In the genomic region with DNA sequence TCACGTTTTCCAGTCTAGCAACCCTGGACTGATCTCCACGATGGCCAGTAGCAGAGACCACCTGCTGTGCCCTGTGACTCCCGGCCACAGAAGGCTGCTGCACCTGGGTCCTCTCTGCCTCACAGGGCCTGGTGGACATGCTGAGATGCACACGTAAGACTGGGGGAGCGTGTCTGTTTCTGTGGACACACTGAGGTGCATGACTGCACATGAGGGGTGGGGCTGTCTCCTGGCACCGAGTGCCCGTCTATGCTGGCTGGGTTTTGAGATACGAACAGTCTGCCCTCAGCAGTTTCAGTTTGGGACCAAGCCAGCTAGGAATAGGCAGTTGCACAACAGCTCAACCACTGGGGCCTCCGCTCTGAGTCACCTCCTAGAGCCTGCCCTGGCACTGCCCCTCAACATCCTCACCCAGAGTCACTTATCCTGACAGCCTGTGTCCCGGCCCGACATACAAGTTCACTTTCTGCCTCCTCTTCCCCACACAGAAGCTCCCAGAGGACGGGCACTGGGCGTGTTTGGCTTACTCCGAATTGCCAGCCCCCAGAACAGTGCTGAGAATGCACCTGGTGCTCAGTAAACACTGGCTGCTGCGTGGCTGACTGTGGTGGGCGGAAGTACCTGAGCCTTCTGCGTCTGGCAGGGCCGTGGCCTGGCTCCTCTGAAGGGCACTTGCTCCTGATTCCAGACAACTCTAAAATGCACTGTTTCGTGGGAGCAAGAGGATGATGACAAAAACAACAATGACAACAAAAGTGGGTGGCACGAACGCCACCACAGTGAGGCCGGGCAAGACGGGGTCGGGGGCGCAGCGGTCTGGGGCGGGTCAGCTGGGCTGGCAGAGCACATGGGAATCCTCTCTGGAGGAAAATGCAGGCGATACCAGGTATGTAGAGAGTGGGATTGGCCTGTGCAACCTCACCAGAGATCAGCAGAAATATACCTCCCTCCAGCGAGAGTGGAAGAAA, we compare ENCODE assay signal across 9 cellular contexts. TPM values are rescaled to one million over a fixed set of nuclear protein-coding genes. Genes with fewer than 3 reads are reported as not detected.
A peak's percentile ranks its signal among the peaks of the same experiment; 100 is the strongest.
DNase-seq lines count a peak whose midpoint lies in the region; ATAC-seq, FAIRE-seq and TF ChIP-seq lines count a peak whose summit lies in the region.
"Had no signal": no experiment of that assay in that cellular context is flagged by ENCODE, and none has a peak within 500 bp of the region (broad histone marks: within the 10 kb centered on the region; RNA-seq: fewer than 3 reads in every experiment).

No MANE protein-coding gene starts in this region.

- H3K4me3 ChIP-seq in esophagus (ENCODE audit: low read depth in 1 of 2, low read length in 2 of 2) = no peak overlapping the region
- no peak overlapping the region for H3K4me3 ChIP-seq in pancreas
- no peak overlapping the region for H3K4me3 ChIP-seq in CD8-positive, alpha-beta memory T cell (ENCODE audit: low read length)
- no peak overlapping the region for H3K4me3 ChIP-seq in spleen
- H3K4me3 ChIP-seq: dorsolateral prefrontal cortex had no signal

- DNase-seq in GM04504 (ENCODE audit: low read depth) = peak; percentile 69
- DNase-seq in NOMO-1 treated with dmso at 0.1 percent for 144 hours (lab: John Stamatoyannopoulos, UW; ENCODE audit: unreplicated experiment) = peak; percentile 88
- peak; percentile 77 to 94 (median 92) for DNase-seq in pancreas
- DNase-seq in CD8-positive, alpha-beta memory T cell = no peak
- no peak for DNase-seq in type B pancreatic cell (ENCODE audit: extremely low spot score, unreplicated experiment)
- no peak for DNase-seq in T-helper 2 cell treated with Interferon-gamma antibody and Interleukin-4, amounts not matched to agents 5 μg/mL and 100 μg/mL, for 36 hours (ENCODE audit: low spot score)
- no peak for DNase-seq in spleen

- H3K36me3 ChIP-seq in esophagus (ENCODE audit: control insufficient read depth in 2 of 2, insufficient read depth in 2 of 2, low read length in 1 of 2) = no peaks in the 10 kb centered on the region
- H3K36me3 ChIP-seq in pancreas = no peaks in the 10 kb centered on the region
- no peaks in the 10 kb centered on the region for H3K36me3 ChIP-seq in CD8-positive, alpha-beta memory T cell (ENCODE audit: insufficient read depth, low read length)
- no peaks in the 10 kb centered on the region for H3K36me3 ChIP-seq in spleen

- peak overlapping the region; percentile 33 to 48 for H3K27ac ChIP-seq in esophagus (ENCODE audit: low read depth in 2 of 2, low read length in 1 of 2)
- peak overlapping the region; percentile 40 to 81 (median 72) for H3K27ac ChIP-seq in pancreas
- no peak overlapping the region for H3K27ac ChIP-seq in CD8-positive, alpha-beta memory T cell (ENCODE audit: low read depth, low read length)
- no peak overlapping the region for H3K27ac ChIP-seq in spleen
- H3K27ac ChIP-seq: dorsolateral prefrontal cortex had no signal

- intact Hi-C loops in pancreas (cut with DNase I) (no loop called here), spleen (cut with DNase I; ENCODE audit: low total_unique reads) (no loop called here)

- H3K27me3 ChIP-seq in esophagus (ENCODE audit: control insufficient read depth in 1 of 2, insufficient read depth in 2 of 2, low read length in 2 of 2) = no peaks in the 10 kb centered on the region
- no peaks in the 10 kb centered on the region for H3K27me3 ChIP-seq in pancreas
- H3K27me3 ChIP-seq in CD8-positive, alpha-beta memory T cell (ENCODE audit: insufficient read depth, low read length, poor library complexity, severe bottlenecking) = peaks cover 6% of the 10 kb centered on the region
- peaks cover 0 to 67% (median 0%) of the 10 kb centered on the region in 7 donors for H3K27me3 ChIP-seq in spleen (replicated peaks in 1 of 7)

- no peak for TF ChIP-seq POLR2A in spleen (IDR thresholded peaks at IDR 0.05)

- no peak overlapping the region for H3K4me3 Mint-ChIP-seq in CD8-positive, alpha-beta memory T cell
- no peak overlapping the region for H3K4me3 Mint-ChIP-seq in type B pancreatic cell
- no peak overlapping the region for H3K4me3 Mint-ChIP-seq in T-helper 2 cell treated with Interferon-gamma antibody and Interleukin-4, amounts not matched to agents 5 μg/mL and 100 μg/mL, for 36 hours

- H3K9me3 ChIP-seq in esophagus (ENCODE audit: control insufficient read depth in 2 of 2, insufficient read depth in 1 of 2, low read depth in 1 of 2, low read length in 1 of 2) (no peaks in the 10 kb centered on the region), pancreas (no peaks in the 10 kb centered on the region), spleen (peaks cover 0 to under 1% (median 0%) of the 10 kb centered on the region in 8 donors)
- H3K9me3 ChIP-seq in CD8-positive, alpha-beta memory T cell (ENCODE audit: low read length) = no peaks in the 10 kb centered on the region

- peaks cover 0 to 5% (median 4%) of the 10 kb centered on the region in 3 donors for H3K4me1 Mint-ChIP-seq in CD8-positive, alpha-beta memory T cell
- no peaks in the 10 kb centered on the region for H3K4me1 Mint-ChIP-seq in type B pancreatic cell (ENCODE audit: unreplicated experiment)
- no peaks in the 10 kb centered on the region for H3K4me1 Mint-ChIP-seq in T-helper 2 cell treated with Interferon-gamma antibody and Interleukin-4, amounts not matched to agents 5 μg/mL and 100 μg/mL, for 36 hours (ENCODE audit: low read depth)

- peaks cover 0 to 12% of the 10 kb centered on the region in 2 donors for H3K4me1 ChIP-seq in esophagus (ENCODE audit: control insufficient read depth in 2 of 2, insufficient read depth in 2 of 2, low read length in 1 of 2)
- peaks cover 9 to 24% (median 15%) of the 10 kb centered on the region in 3 donors for H3K4me1 ChIP-seq in pancreas
- H3K4me1 ChIP-seq in CD8-positive, alpha-beta memory T cell (ENCODE audit: insufficient read depth, low read length) = no peaks in the 10 kb centered on the region
- H3K4me1 ChIP-seq in spleen = peaks cover 0 to 21% (median 3%) of the 10 kb centered on the region in 6 donors

- FAIRE-seq in pancreas (lab: Jason Lieb, UNC) = no peak

- H3K27ac Mint-ChIP-seq in CD8-positive, alpha-beta memory T cell = peak overlapping the region in 1 of 8 donors; percentile 86
- no peak overlapping the region for H3K27ac Mint-ChIP-seq in type B pancreatic cell
- no peak overlapping the region for H3K27ac Mint-ChIP-seq in T-helper 2 cell treated with Interferon-gamma antibody and Interleukin-4, amounts not matched to agents 5 μg/mL and 100 μg/mL, for 36 hours

- peak; percentile 93 to 98 (median 96) for ATAC-seq in pancreas

- CTCF ChIA-PET in CD8-positive, alpha-beta memory T cell (lab: Charles Lee) = no interaction called here

- WGBS in esophagus, 2 donors = 49 to 55% methylated on average over 29 of the region's 29 CpGs
- WGBS in pancreas, 2 donors = 42 to 43% methylated on average over 29 of the region's 29 CpGs
- 62 to 79% (median 69%) methylated on average over 24 to 29 of the region's 29 CpGs for WGBS in spleen, 5 donors

- H3K9me3 Mint-ChIP-seq in CD8-positive, alpha-beta memory T cell = peaks cover 0 to 2% (median under 1%) of the 10 kb centered on the region in 5 donors
- H3K9me3 Mint-ChIP-seq in type B pancreatic cell = no peaks in the 10 kb centered on the region
- H3K9me3 Mint-ChIP-seq in T-helper 2 cell treated with Interferon-gamma antibody and Interleukin-4, amounts not matched to agents 5 μg/mL and 100 μg/mL, for 36 hours = no peaks in the 10 kb centered on the region

- POLR2A ChIA-PET in CD8-positive, alpha-beta memory T cell (lab: Charles Lee) = no interaction called here

- TF ChIP-seq CTCF in pancreas (IDR thresholded peaks at IDR 0.05) = no peak
- no peak for TF ChIP-seq CTCF in type B pancreatic cell (conservative IDR thresholded peaks at IDR 0.05)
- no peak for TF ChIP-seq CTCF in spleen (IDR thresholded peaks at IDR 0.05 in 8 of 11, conservative IDR thresholded peaks at IDR 0.05 in 3 of 11)

- peaks cover 0 to 1% (median 0%) of the 10 kb centered on the region in 3 donors for H3K36me3 Mint-ChIP-seq in CD8-positive, alpha-beta memory T cell
- no peaks in the 10 kb centered on the region for H3K36me3 Mint-ChIP-seq in type B pancreatic cell
- no peaks in the 10 kb centered on the region for H3K36me3 Mint-ChIP-seq in T-helper 2 cell treated with Interferon-gamma antibody and Interleukin-4, amounts not matched to agents 5 μg/mL and 100 μg/mL, for 36 hours (ENCODE audit: low read depth)

- peaks cover 21 to 45% of the 10 kb centered on the region in 2 donors for H3K27me3 Mint-ChIP-seq in CD8-positive, alpha-beta memory T cell
- H3K27me3 Mint-ChIP-seq in type B pancreatic cell = peaks cover 27% of the 10 kb centered on the region
- peaks cover 2% of the 10 kb centered on the region for H3K27me3 Mint-ChIP-seq in T-helper 2 cell treated with Interferon-gamma antibody and Interleukin-4, amounts not matched to agents 5 μg/mL and 100 μg/mL, for 36 hours (ENCODE audit: low read depth)

RNA-seq across cellular contexts. Expression of gene RNF212, which starts 30.9 kb away (rescaled TPM):
- 1 to 10 TPM; 1.2 to 1.7 TPM for polyA plus RNA-seq in esophagus
- total RNA-seq in pancreas = 10 to 100 TPM; 12.0 to 28.0 (median 16.8) TPM
- 10 to 100 TPM; 19.0 to 40.3 TPM for polyA plus RNA-seq in pancreas
- 1 to 10 TPM; 1.2 TPM for total RNA-seq in CD8-positive, alpha-beta memory T cell
- polyA plus RNA-seq in CD8-positive, alpha-beta memory T cell = 2.0 TPM
- total RNA-seq in type B pancreatic cell (ENCODE audit: low replicate concordance) = 3.0 and 3.5 TPM in 2 replicates
- 1 to 10 TPM in 5 of 7 donors, under 1 TPM in 2; 0.46 to 5.6 (median 2.3) TPM for total RNA-seq in spleen
- polyA plus RNA-seq in spleen = 1 to 10 TPM; 1.8 to 3.5 (median 2.0) TPM

Comparison
In these comparisons a context has a peak if more than half of its experiments do, and no peak if none do; other contexts are left out.
1. DNase-seq: peak in GM04504 (single experiment), NOMO-1 treated with dmso at 0.1 percent for 144 hours (single experiment) and pancreas (6 of 6); none in CD8-positive, alpha-beta memory T cell (0 of 5), type B pancreatic cell (single experiment), T-helper 2 cell treated with Interferon-gamma antibody and Interleukin-4, amounts not matched to agents 5 μg/mL and 100 μg/mL, for 36 hours (single experiment) and spleen (single experiment).
2. H3K27ac ChIP-seq: peak in esophagus (2 of 2) and pancreas (4 of 4); none in CD8-positive, alpha-beta memory T cell (single experiment) and spleen (0 of 8).